ENCODE assay signal across 8 cellular contexts in genomic region chr16:88442811-88443576, GRCh38. TPM values are rescaled to one million over a fixed set of nuclear protein-coding genes. Genes with fewer than 3 reads are reported as not detected.
DNase-seq lines count a peak whose midpoint lies in the region; ATAC-seq and TF ChIP-seq lines count a peak whose summit lies in the region.

No MANE protein-coding gene starts in this region.

- peak overlapping the region in 1 of 5 experiments; percentile 74 for H3K27ac Mint-ChIP-seq in brain

- H3K36me3 Mint-ChIP-seq in brain, result no peaks in the 10 kb centered on the region

- H3K27ac ChIP-seq in VCaP, result no peak overlapping the region

- peaks cover 11% of the 10 kb centered on the region for H3K4me1 Mint-ChIP-seq in brain

- peak; percentile 62 for ATAC-seq in GM19372 (IDR thresholded peaks at IDR 0.05; ENCODE audit: low read depth, unreplicated experiment)

- DNase-seq in AG10803 (ENCODE audit: low read depth) (peak; percentile 55), NCI-H1436 treated with DMSO at 0.1 percent for 48 hours (lab: John Stamatoyannopoulos, UW) (peak; percentile 41), iris pigment epithelial cell (ENCODE audit: low read depth) (peak; percentile 45), NCI-H187 treated with DMSO at 0.1 percent for 48 hours (lab: John Stamatoyannopoulos, UW) (no peak)
- peak; percentile 74 for DNase-seq in stimulated activated CD4-positive, alpha-beta T cell treated with anti-CD3 and anti-CD28 coated beads, Interleukin-1b, Interleukin-23, amount 100 ng/mL, for 48 hours

- TF ChIP-seq CTCF in AG10803 (conservative IDR thresholded peaks at IDR 0.05; ENCODE audit: low read length) (peak; percentile 68), VCaP (conservative IDR thresholded peaks at IDR 0.05) (peak; percentile 69), brain (conservative IDR thresholded peaks at IDR 0.05) (peak; percentile 98)

- H3K9me3 Mint-ChIP-seq in brain, result peaks cover 0 to under 1% (median 0%) of the 10 kb centered on the region in 5 experiments

- H3K27me3 Mint-ChIP-seq in brain, result no peaks in the 10 kb centered on the region

- peak overlapping the region in 1 of 5 experiments; percentile 44 for H3K4me3 Mint-ChIP-seq in brain

- no peak overlapping the region for H3K4me3 ChIP-seq in AG10803 (ENCODE audit: low read length)

RNA-seq across cellular contexts. Expression of gene ZFPM1, which starts 10.1 kb away (rescaled TPM):
- polyA plus RNA-seq in brain (ENCODE audit: insufficient read depth, low read depth, low replicate concordance), result 9.8 TPM
